ENCODE assay signal across 19 cellular contexts in genomic region chr16:85833540-85833914, GRCh38.
"Had no signal": no experiment of that assay in that cellular context is flagged by ENCODE, and none has a peak within 500 bp of the region (broad histone marks: within the 10 kb centered on the region; RNA-seq: fewer than 3 reads in every experiment).

No MANE protein-coding gene starts in this region.

- H3K27ac ChIP-seq: brain microvascular endothelial cell, left lung, SK-N-MC, suprapubic skin, VCaP had no signal

- H3K4me3 ChIP-seq: left lung, mucosa of descending colon, SK-N-MC, suprapubic skin had no signal

- H3K9me3 ChIP-seq: left lung, mucosa of descending colon, suprapubic skin had no signal

- H3K36me3 Mint-ChIP-seq: activated CD4-positive, alpha-beta memory T cell treated with anti-CD3 and anti-CD28 coated beads for 36 hours; activated naive CD8-positive, alpha-beta T cell treated with anti-CD3 and anti-CD28 coated beads for 36 hours; naive thymus-derived CD8-positive, alpha-beta T cell; type B pancreatic cell had no signal

- H3K27ac Mint-ChIP-seq: activated CD4-positive, alpha-beta memory T cell treated with anti-CD3 and anti-CD28 coated beads for 36 hours; activated naive CD8-positive, alpha-beta T cell treated with anti-CD3 and anti-CD28 coated beads for 36 hours; type B pancreatic cell had no signal

- ATAC-seq: activated T-cell treated with anti-CD3 and anti-CD28 coated beads, Interleukin-2, amount 50 U/mL, for 4 hours; left lung; mucosa of descending colon; naive thymus-derived CD8-positive, alpha-beta T cell; stimulated activated naive CD8-positive, alpha-beta T cell treated with anti-CD3 and anti-CD28 coated beads, Interleukin-15, Interleukin-2, amounts not matched to agents 100 U/mL and 50 U/mL, for 24 hours had no signal

- DNase-seq: activated CD4-positive, alpha-beta memory T cell treated with anti-CD3 and anti-CD28 coated beads for 36 hours; activated gamma-delta T cell treated with Interleukin-2 at 50 U/mL for 16 hours; activated naive CD8-positive, alpha-beta T cell treated with anti-CD3 and anti-CD28 coated beads for 36 hours; activated T-cell treated with anti-CD3 and anti-CD28 coated beads, Interleukin-2, amount 50 U/mL, for 4 hours; brain microvascular endothelial cell; erythroblast; islet precursor cell; left lung; mucosa of descending colon; naive thymus-derived CD8-positive, alpha-beta T cell; retina; stimulated activated CD4-positive, alpha-beta T cell treated with anti-CD3 and anti-CD28 coated beads, Interleukin-15, amount 100 ng/mL, for 24 hours; stimulated activated CD4-positive, alpha-beta T cell treated with anti-CD3 and anti-CD28 coated beads, Interleukin-4, amount 100 ng/mL, for 1 hour; stimulated activated naive CD8-positive, alpha-beta T cell treated with anti-CD3 and anti-CD28 coated beads, Interleukin-15, Interleukin-2, amounts not matched to agents 100 U/mL and 50 U/mL, for 24 hours; T-helper 1 cell had no signal

- H3K4me1 ChIP-seq: suprapubic skin had no signal

- H3K9me3 Mint-ChIP-seq: activated CD4-positive, alpha-beta memory T cell treated with anti-CD3 and anti-CD28 coated beads for 36 hours; activated T-cell treated with anti-CD3 and anti-CD28 coated beads, Interleukin-2, amount 50 U/mL, for 4 hours; type B pancreatic cell had no signal

- H3K36me3 ChIP-seq: brain microvascular endothelial cell, left lung, suprapubic skin had no signal

- H3K4me3 Mint-ChIP-seq: activated CD4-positive, alpha-beta memory T cell treated with anti-CD3 and anti-CD28 coated beads for 36 hours; activated naive CD8-positive, alpha-beta T cell treated with anti-CD3 and anti-CD28 coated beads for 36 hours; activated T-cell treated with anti-CD3 and anti-CD28 coated beads, Interleukin-2, amount 50 U/mL, for 4 hours; type B pancreatic cell had no signal
